Comparison of ENCODE assay signal across 18 cellular contexts in genomic region chr19:21699197-21699596, GRCh38.
DNase-seq lines count a peak whose midpoint lies in the region; ATAC-seq and TF ChIP-seq lines count a peak whose summit lies in the region.
"Had no signal": no experiment of that assay in that cellular context is flagged by ENCODE, and none has a peak within 500 bp of the region (broad histone marks: within the 10 kb centered on the region; RNA-seq: fewer than 3 reads in every experiment).

No MANE protein-coding gene starts in this region.

- no peak for TF ChIP-seq CTCF in VCaP (conservative IDR thresholded peaks at IDR 0.05)

- no peak overlapping the region for H3K56ac ChIP-seq in mesendoderm (ENCODE audit: low read length)

- no peak overlapping the region for H3K4ac ChIP-seq in mesendoderm (ENCODE audit: low read depth, low read length)

- H3K36me3 Mint-ChIP-seq in activated naive CD8-positive, alpha-beta T cell treated with anti-CD3 and anti-CD28 coated beads, Interleukin-2, amount 50 U/mL, for 24 hours (ENCODE audit: low read depth) = no peaks in the 10 kb centered on the region
- H3K36me3 Mint-ChIP-seq: CD14-positive monocyte had no signal

- H3K79me2 ChIP-seq in mesendoderm (ENCODE audit: control insufficient read depth, insufficient read depth, low read length) = no peaks in the 10 kb centered on the region

- H3K4me3 ChIP-seq in HUES48 (ENCODE audit: low read depth, low read length) (peak overlapping the region; percentile 19; the same call in 1 of the 2 replicates), mesendoderm (ENCODE audit: low read length) (no peak overlapping the region)
- H3K4me3 ChIP-seq: GM12878, HAP-1 had no signal

- H3K4me1 ChIP-seq in HUES48 (ENCODE audit: control insufficient read depth, insufficient read depth, low read length) = peaks cover 34% of the 10 kb centered on the region
- no peaks in the 10 kb centered on the region for H3K4me1 ChIP-seq in mesendoderm (ENCODE audit: control insufficient read depth, low read depth, low read length)
- H3K4me1 ChIP-seq: HAP-1 had no signal

- no peak for ATAC-seq in activated naive CD8-positive, alpha-beta T cell treated with anti-CD3 and anti-CD28 coated beads, Interleukin-2, amount 50 U/mL, for 24 hours
- ATAC-seq: GM12878 had no signal

- no peaks in the 10 kb centered on the region for H3K9me3 Mint-ChIP-seq in activated naive CD8-positive, alpha-beta T cell treated with anti-CD3 and anti-CD28 coated beads, Interleukin-2, amount 50 U/mL, for 24 hours

- DNase-seq in NCI-H748 (lab: John Stamatoyannopoulos, UW; ENCODE audit: unreplicated experiment) (peak; percentile 28), NCI-H748 treated with DMSO at 0.1 percent for 48 hours (lab: John Stamatoyannopoulos, UW) (no peak), mesendoderm (peak; percentile 49), OCI-M2 (lab: John Stamatoyannopoulos, UW; ENCODE audit: unreplicated experiment) (no peak)
- no peak for DNase-seq in activated naive CD8-positive, alpha-beta T cell treated with anti-CD3 and anti-CD28 coated beads, Interleukin-2, amount 50 U/mL, for 24 hours
- no peak for DNase-seq in activated T-cell treated with anti-CD3 and anti-CD28 coated beads, Interleukin-2, amount 50 U/mL, for 1 hour
- DNase-seq: COR-L47, DMS153, MM.1S, NCI-H1105 treated with DMSO at 0.1 percent for 48 hours, NCI-H2081 treated with DMSO at 0.1 percent for 48 hours, NCI-H82, SIG-M5 had no signal

- no peak overlapping the region for H2BK5ac ChIP-seq in mesendoderm (ENCODE audit: low read length)

- no peak overlapping the region for H2AK5ac ChIP-seq in mesendoderm (ENCODE audit: low read length)

- WGBS in mesendoderm (ENCODE audit: extremely low coverage, insufficient coverage, low lambda C conversion rate) = no CpG with 5 or more reads among the region's 3 CpGs

- no peak overlapping the region for H3K18ac ChIP-seq in mesendoderm (ENCODE audit: low read length)

- no peak overlapping the region for H3K23ac ChIP-seq in mesendoderm (ENCODE audit: low read length)

- H3K36me3 ChIP-seq in HUES48 (ENCODE audit: control insufficient read depth, insufficient read depth, low read length) (no peaks in the 10 kb centered on the region), mesendoderm (ENCODE audit: control insufficient read depth, insufficient read depth, low read length) (no peaks in the 10 kb centered on the region)
- H3K36me3 ChIP-seq: HAP-1 had no signal

- no peak overlapping the region for H4K5ac ChIP-seq in mesendoderm (ENCODE audit: low read length)

- no peaks in the 10 kb centered on the region for H3K79me1 ChIP-seq in mesendoderm (ENCODE audit: low read length)

- H3K27ac ChIP-seq in HUES48 (ENCODE audit: low read depth, low read length) = peak overlapping the region; percentile 56
- H3K27ac ChIP-seq in VCaP = peak overlapping the region; percentile 62
- no peak overlapping the region for H3K27ac ChIP-seq in mesendoderm (ENCODE audit: low read depth, low read length)

- no peaks in the 10 kb centered on the region for H3K27me3 Mint-ChIP-seq in activated naive CD8-positive, alpha-beta T cell treated with anti-CD3 and anti-CD28 coated beads, Interleukin-2, amount 50 U/mL, for 24 hours

- no peaks in the 10 kb centered on the region for H3K27me3 ChIP-seq in HUES48 (ENCODE audit: control insufficient read depth, insufficient read depth, low read length)
- H3K27me3 ChIP-seq in mesendoderm (ENCODE audit: insufficient read depth, low read length, poor library complexity) = no peaks in the 10 kb centered on the region

- H3K4me3 Mint-ChIP-seq in activated naive CD8-positive, alpha-beta T cell treated with anti-CD3 and anti-CD28 coated beads, Interleukin-2, amount 50 U/mL, for 24 hours = no peak overlapping the region
- H3K4me3 Mint-ChIP-seq: CD14-positive monocyte had no signal

- no peak overlapping the region for H3K9ac ChIP-seq in HUES48 (ENCODE audit: low read depth, low read length)
- H3K9ac ChIP-seq in mesendoderm (ENCODE audit: low read length) = no peak overlapping the region

- H2BK15ac ChIP-seq in mesendoderm (replicated peaks; ENCODE audit: low read depth) = no peak overlapping the region

- H3K4me2 ChIP-seq in mesendoderm (ENCODE audit: low read length) = no peak overlapping the region

- no peaks in the 10 kb centered on the region for H3K4me1 Mint-ChIP-seq in activated naive CD8-positive, alpha-beta T cell treated with anti-CD3 and anti-CD28 coated beads, Interleukin-2, amount 50 U/mL, for 24 hours
- H3K4me1 Mint-ChIP-seq: CD14-positive monocyte had no signal

- no peak overlapping the region for H4K8ac ChIP-seq in mesendoderm (ENCODE audit: low read depth, low read length)

- peaks cover 7% of the 10 kb centered on the region; the same call in 1 of the 2 replicates for H3K9me3 ChIP-seq in HUES48 (ENCODE audit: control insufficient read depth, insufficient read depth, low read length)
- H3K9me3 ChIP-seq: HAP-1 had no signal

- H2BK120ac ChIP-seq in mesendoderm (ENCODE audit: low read depth, low read length) = no peak overlapping the region

- H3K27ac Mint-ChIP-seq in activated naive CD8-positive, alpha-beta T cell treated with anti-CD3 and anti-CD28 coated beads, Interleukin-2, amount 50 U/mL, for 24 hours = no peak overlapping the region
- H3K27ac Mint-ChIP-seq: CD14-positive monocyte had no signal

Comparison
In these comparisons a context has a peak if more than half of its experiments do, and no peak if none do; other contexts are left out.
1. DNase-seq: peak in NCI-H748 (single experiment) and mesendoderm (single experiment); none in NCI-H748 treated with DMSO at 0.1 percent for 48 hours (single experiment), activated naive CD8-positive, alpha-beta T cell treated with anti-CD3 and anti-CD28 coated beads, Interleukin-2, amount 50 U/mL, for 24 hours (single experiment), activated T-cell treated with anti-CD3 and anti-CD28 coated beads, Interleukin-2, amount 50 U/mL, for 1 hour (single experiment) and OCI-M2 (single experiment).